11 cellular contexts compared by ENCODE assay signal in the genomic region with DNA sequence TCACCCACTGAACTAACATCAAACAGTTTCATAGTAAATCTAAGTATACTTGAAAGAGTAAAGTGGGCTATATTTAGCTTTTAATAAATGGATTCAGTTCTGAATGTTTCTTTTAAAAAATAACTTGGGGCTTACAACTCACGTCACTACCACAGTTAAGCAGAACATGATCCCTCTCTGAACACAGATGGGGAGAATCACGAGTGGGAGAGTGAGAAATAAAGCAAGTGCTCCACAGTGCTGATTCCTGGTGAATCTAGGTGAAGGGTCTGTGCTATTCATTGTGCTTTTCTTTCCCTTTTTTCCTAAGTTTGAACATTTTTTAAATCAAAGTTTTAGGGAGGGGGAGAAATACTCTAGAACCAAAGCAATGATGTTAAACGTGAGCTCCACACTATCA.
A peak's percentile ranks its signal among the peaks of the same experiment; 100 is the strongest.
DNase-seq lines count a peak whose midpoint lies in the region; ATAC-seq and TF ChIP-seq lines count a peak whose summit lies in the region.
"Had no signal": no experiment of that assay in that cellular context is flagged by ENCODE, and none has a peak within 500 bp of the region (broad histone marks: within the 10 kb centered on the region; RNA-seq: fewer than 3 reads in every experiment).

No MANE protein-coding gene starts in this region.

- DNase-seq in CD4-positive, CD25-positive, alpha-beta regulatory T cell, result no peak
- DNase-seq in left lung (no peak), NCI-H748 (lab: John Stamatoyannopoulos, UW; ENCODE audit: unreplicated experiment) (no peak), NCI-H1436 treated with DMSO at 0.1 percent for 48 hours (lab: John Stamatoyannopoulos, UW) (no peak), NCI-H510A (lab: John Stamatoyannopoulos, UW) (no peak)
- no peak for DNase-seq in activated T-helper 2 cell treated with anti-CD3 and anti-CD28 coated beads, Interferon-gamma antibody, Interleukin-2, Interleukin-4, amounts not matched to agents 10 μg/mL and 5 μg/mL and 100 μg/mL, durations not matched to agents 14 hours and 24 hours and 36 hours (ENCODE audit: low spot score)
- DNase-seq: retina had no signal

- H3K4me1 ChIP-seq in CD4-positive, CD25-positive, alpha-beta regulatory T cell (ENCODE audit: control insufficient read depth, insufficient read depth, low read length, poor library complexity, severe bottlenecking), result peaks cover 5% of the 10 kb centered on the region
- peaks cover 8 to 20% of the 10 kb centered on the region in 2 donors for H3K4me1 ChIP-seq in left lung

- intact Hi-C loops in left lung (cut with DNase I), result no loop called here
- intact Hi-C loops in activated T-helper 2 cell treated with anti-CD3 and anti-CD28 coated beads, Interferon-gamma antibody, Interleukin-2, Interleukin-4, amounts not matched to agents 10 μg/mL and 5 μg/mL and 100 μg/mL, durations not matched to agents 14 hours and 24 hours and 36 hours (cut with micrococcal nuclease), result no loop called here

- H3K27ac ChIP-seq in CD4-positive, CD25-positive, alpha-beta regulatory T cell (ENCODE audit: insufficient read depth, low read length, poor library complexity, severe bottlenecking), result no peak overlapping the region
- peak overlapping the region; percentile 43 to 81 for H3K27ac ChIP-seq in left lung

- H3K36me3 Mint-ChIP-seq in CD4-positive, CD25-positive, alpha-beta regulatory T cell, result peaks cover 38% of the 10 kb centered on the region
- peaks cover 51% of the 10 kb centered on the region for H3K36me3 Mint-ChIP-seq in activated T-helper 2 cell treated with anti-CD3 and anti-CD28 coated beads, Interferon-gamma antibody, Interleukin-2, Interleukin-4, amounts not matched to agents 10 μg/mL and 5 μg/mL and 100 μg/mL, durations not matched to agents 14 hours and 24 hours and 36 hours (ENCODE audit: low read depth)

- H3K27ac Mint-ChIP-seq in CD4-positive, CD25-positive, alpha-beta regulatory T cell, result peak overlapping the region; percentile 30 to 93 (median 83)
- H3K27ac Mint-ChIP-seq in activated T-helper 2 cell treated with anti-CD3 and anti-CD28 coated beads, Interferon-gamma antibody, Interleukin-2, Interleukin-4, amounts not matched to agents 10 μg/mL and 5 μg/mL and 100 μg/mL, durations not matched to agents 14 hours and 24 hours and 36 hours, result no peak overlapping the region

- peaks cover 20 to 35% (median 29%) of the 10 kb centered on the region in 4 donors for H3K4me1 Mint-ChIP-seq in CD4-positive, CD25-positive, alpha-beta regulatory T cell
- H3K4me1 Mint-ChIP-seq in activated T-helper 2 cell treated with anti-CD3 and anti-CD28 coated beads, Interferon-gamma antibody, Interleukin-2, Interleukin-4, amounts not matched to agents 10 μg/mL and 5 μg/mL and 100 μg/mL, durations not matched to agents 14 hours and 24 hours and 36 hours (ENCODE audit: low read depth), result peaks cover 9% of the 10 kb centered on the region

- no peaks in the 10 kb centered on the region for H3K9me3 ChIP-seq in CD4-positive, CD25-positive, alpha-beta regulatory T cell (ENCODE audit: control insufficient read depth in 2 of 2, low read length in 2 of 2)
- H3K9me3 ChIP-seq in left lung, result no peaks in the 10 kb centered on the region

- TF ChIP-seq CTCF in left lung (IDR thresholded peaks at IDR 0.05), result no peak

- H3K4me3 ChIP-seq in CD4-positive, CD25-positive, alpha-beta regulatory T cell (ENCODE audit: low read depth, low read length), result peak overlapping the region; percentile 61
- H3K4me3 ChIP-seq in left lung, result peak overlapping the region in 1 of 2 donors; percentile 20

- H3K9me3 Mint-ChIP-seq in CD4-positive, CD25-positive, alpha-beta regulatory T cell, result peaks cover 0 to 1% (median 0%) of the 10 kb centered on the region in 7 donors
- H3K9me3 Mint-ChIP-seq in activated T-helper 2 cell treated with anti-CD3 and anti-CD28 coated beads, Interferon-gamma antibody, Interleukin-2, Interleukin-4, amounts not matched to agents 10 μg/mL and 5 μg/mL and 100 μg/mL, durations not matched to agents 14 hours and 24 hours and 36 hours, result peaks cover 7% of the 10 kb centered on the region
- H3K9me3 Mint-ChIP-seq: activated CD4-positive, alpha-beta T cell treated with anti-CD3 and anti-CD28 coated beads, Interleukin-2, amount 10 ng/mL, durations not matched to agents 24 days and 14 days had no signal

- no peaks in the 10 kb centered on the region for H3K27me3 ChIP-seq in CD4-positive, CD25-positive, alpha-beta regulatory T cell (ENCODE audit: control insufficient read depth, insufficient read depth, low read length)
- H3K27me3 ChIP-seq in left lung, result no peaks in the 10 kb centered on the region

- no peak for ATAC-seq in CD4-positive, CD25-positive, alpha-beta regulatory T cell (ENCODE audit: low read depth in 2 of 2)
- ATAC-seq in GM19452 (IDR thresholded peaks at IDR 0.05; ENCODE audit: unreplicated experiment) (peak; percentile 7), HG03378 (IDR thresholded peaks at IDR 0.05; ENCODE audit: unreplicated experiment) (peak; percentile 20), left lung (peak; percentile 20)

- H3K27me3 Mint-ChIP-seq in CD4-positive, CD25-positive, alpha-beta regulatory T cell, result no peaks in the 10 kb centered on the region
- no peaks in the 10 kb centered on the region for H3K27me3 Mint-ChIP-seq in activated T-helper 2 cell treated with anti-CD3 and anti-CD28 coated beads, Interferon-gamma antibody, Interleukin-2, Interleukin-4, amounts not matched to agents 10 μg/mL and 5 μg/mL and 100 μg/mL, durations not matched to agents 14 hours and 24 hours and 36 hours (ENCODE audit: low read depth)
- H3K27me3 Mint-ChIP-seq: activated CD4-positive, alpha-beta T cell treated with anti-CD3 and anti-CD28 coated beads, Interleukin-2, amount 10 ng/mL, durations not matched to agents 24 days and 14 days had no signal

- H3K4me3 Mint-ChIP-seq in CD4-positive, CD25-positive, alpha-beta regulatory T cell, result peak overlapping the region in 2 of 4 donors; percentile 14 to 44
- no peak overlapping the region for H3K4me3 Mint-ChIP-seq in activated T-helper 2 cell treated with anti-CD3 and anti-CD28 coated beads, Interferon-gamma antibody, Interleukin-2, Interleukin-4, amounts not matched to agents 10 μg/mL and 5 μg/mL and 100 μg/mL, durations not matched to agents 14 hours and 24 hours and 36 hours (ENCODE audit: low read depth)
- H3K4me3 Mint-ChIP-seq: brain had no signal

- peaks cover 44% of the 10 kb centered on the region for H3K36me3 ChIP-seq in CD4-positive, CD25-positive, alpha-beta regulatory T cell (ENCODE audit: control insufficient read depth, insufficient read depth, low read length)
- peaks cover 0 to 15% of the 10 kb centered on the region in 2 donors for H3K36me3 ChIP-seq in left lung

Comparison
In these comparisons a context has a peak if more than half of its experiments do, and no peak if none do; other contexts are left out.
1. ATAC-seq: peak in GM19452 (single experiment), HG03378 (single experiment) and left lung (single experiment); none in CD4-positive, CD25-positive, alpha-beta regulatory T cell (0 of 2).